28 cellular contexts compared by ENCODE assay signal in the genomic region with DNA sequence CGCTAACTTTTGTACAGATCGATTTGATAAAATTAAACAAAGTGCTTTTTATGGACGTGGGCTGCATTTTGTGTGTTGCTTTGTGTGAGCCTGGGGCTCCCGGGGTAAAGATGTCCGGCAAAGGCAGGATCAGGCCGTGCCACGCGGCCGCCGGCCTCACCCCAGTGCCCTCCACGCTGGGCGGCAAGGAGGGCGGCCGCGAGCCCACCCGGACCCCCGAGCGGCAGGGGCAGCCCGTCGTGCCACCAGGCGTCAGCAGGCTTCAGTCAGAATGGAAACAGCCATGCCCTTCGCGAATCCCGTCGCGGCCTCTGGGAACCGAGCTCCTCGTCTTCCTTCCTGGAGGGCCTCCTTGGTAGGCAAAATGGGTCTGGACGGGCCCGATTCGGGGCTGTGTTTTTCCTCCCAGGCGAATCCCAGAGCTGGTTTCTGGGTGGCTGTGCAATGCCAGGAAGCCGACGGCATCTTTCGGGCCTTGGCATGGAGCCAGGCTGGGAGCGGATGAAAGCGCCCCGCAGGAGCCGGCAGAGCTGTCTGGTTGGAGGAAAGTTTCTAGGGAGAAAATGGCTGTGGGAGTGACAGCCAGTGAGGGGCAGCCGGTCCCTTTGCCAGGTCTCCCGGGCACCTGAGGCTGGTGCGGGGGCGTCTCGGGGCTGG. TPM values are rescaled to one million over a fixed set of nuclear protein-coding genes. Genes with fewer than 3 reads are reported as not detected.
DNase-seq lines count a peak whose midpoint lies in the region; ATAC-seq, FAIRE-seq and TF ChIP-seq lines count a peak whose summit lies in the region.
"Had no signal": no experiment of that assay in that cellular context is flagged by ENCODE, and none has a peak within 500 bp of the region (broad histone marks: within the 10 kb centered on the region; RNA-seq: fewer than 3 reads in every experiment).

No MANE protein-coding gene starts in this region.

- H4K20me1 ChIP-seq in K562 (replicated peaks; ENCODE audit: control insufficient read depth, insufficient read depth, low read length): peaks cover 19% of the 10 kb centered on the region; the same call in 1 of the 2 replicates

- no peak for TF ChIP-seq CTCF in BE2C (IDR thresholded peaks at IDR 0.05; ENCODE audit: low read depth, low read length)
- no peak for TF ChIP-seq CTCF in K562 (IDR thresholded peaks at IDR 0.05 in 2 of 3, conservative IDR thresholded peaks at IDR 0.05 in 1 of 3; ENCODE audit: insufficient read depth in 2 of 3, low read depth in 1 of 3, low read length in 3 of 3)

- no peak overlapping the region for H3K23ac ChIP-seq in neuronal stem cell (ENCODE audit: low read depth, low read length, poor library complexity)

- no peaks in the 10 kb centered on the region for H3K9me3 Mint-ChIP-seq in CD8-positive, alpha-beta memory T cell
- no peaks in the 10 kb centered on the region for H3K9me3 Mint-ChIP-seq in activated CD4-positive, alpha-beta T cell treated with anti-CD3 and anti-CD28 coated beads, Interleukin-2, amount 10 ng/mL, durations not matched to agents 7 days and 5 days
- H3K9me3 Mint-ChIP-seq: activated CD4-positive, alpha-beta memory T cell treated with anti-CD3 and anti-CD28 coated beads, Interleukin-2, amount 10 ng/mL, durations not matched to agents 7 days and 5 days; HFFc6; immature natural killer cell had no signal

- no peak overlapping the region for H3K27ac Mint-ChIP-seq in CD8-positive, alpha-beta memory T cell
- no peak overlapping the region for H3K27ac Mint-ChIP-seq in activated CD4-positive, alpha-beta T cell treated with anti-CD3 and anti-CD28 coated beads, Interleukin-2, amount 10 ng/mL, durations not matched to agents 7 days and 5 days
- H3K27ac Mint-ChIP-seq: activated CD4-positive, alpha-beta memory T cell treated with anti-CD3 and anti-CD28 coated beads, Interleukin-2, amount 10 ng/mL, durations not matched to agents 7 days and 5 days; HFFc6; immature natural killer cell; T-helper 17 cell had no signal

- no peak overlapping the region for H2AFZ ChIP-seq in K562 (ENCODE audit: low read depth, low read length)
- H2AFZ ChIP-seq in neuronal stem cell (ENCODE audit: low read length): no peak overlapping the region
- H2AFZ ChIP-seq: GM23248 had no signal

- no peak for FAIRE-seq in K562 (lab: Jason Lieb, UNC)
- FAIRE-seq: HepG2 had no signal

- H3K4ac ChIP-seq in neuronal stem cell (ENCODE audit: low read length): no peak overlapping the region

- TF ChIP-seq RAD21 in Ishikawa (IDR thresholded peaks at IDR 0.05; ENCODE audit: low read depth) (no peak), K562 (CRISPR knock-in tag; conservative IDR thresholded peaks at IDR 0.05 in 1 of 2, IDR thresholded peaks at IDR 0.05 in 1 of 2) (no peak)

- no peak overlapping the region for H3K14ac ChIP-seq in neuronal stem cell (ENCODE audit: low read length)

- no peaks in the 10 kb centered on the region for H3K4me1 Mint-ChIP-seq in CD8-positive, alpha-beta memory T cell
- H3K4me1 Mint-ChIP-seq in activated CD4-positive, alpha-beta T cell treated with anti-CD3 and anti-CD28 coated beads, Interleukin-2, amount 10 ng/mL, durations not matched to agents 7 days and 5 days: no peaks in the 10 kb centered on the region
- H3K4me1 Mint-ChIP-seq: activated CD4-positive, alpha-beta memory T cell treated with anti-CD3 and anti-CD28 coated beads, Interleukin-2, amount 10 ng/mL, durations not matched to agents 7 days and 5 days had no signal

- peaks cover 0 to 5% of the 10 kb centered on the region in 2 donors for H3K27me3 Mint-ChIP-seq in CD8-positive, alpha-beta memory T cell
- peaks cover 7% of the 10 kb centered on the region for H3K27me3 Mint-ChIP-seq in activated CD4-positive, alpha-beta T cell treated with anti-CD3 and anti-CD28 coated beads, Interleukin-2, amount 10 ng/mL, durations not matched to agents 7 days and 5 days
- H3K27me3 Mint-ChIP-seq: T-helper 17 cell had no signal

- ATAC-seq in K562 (no peak), GM21786 (IDR thresholded peaks at IDR 0.05; ENCODE audit: unreplicated experiment) (no peak)
- ATAC-seq: HepG2, left lung, psoas muscle, T-helper 17 cell had no signal

- H3K9ac ChIP-seq in K562 (ENCODE audit: insufficient read depth in 1 of 2, low read depth in 2 of 2, low read length in 2 of 2) (no peak overlapping the region), neuronal stem cell (ENCODE audit: low read depth, low read length, poor library complexity) (no peak overlapping the region)
- H3K9ac ChIP-seq: BLaER1, GM23248 had no signal

- H4K8ac ChIP-seq in neuronal stem cell (ENCODE audit: low read depth, low read length): no peak overlapping the region

- H3K4me2 ChIP-seq in K562 (ENCODE audit: insufficient read depth, low read length) (no peak overlapping the region), neuronal stem cell (ENCODE audit: insufficient read depth, low read length, poor library complexity, severe bottlenecking) (no peak overlapping the region)

- intact Hi-C loops in K562 (cut with micrococcal nuclease): no loop called here

- no peak overlapping the region for H3K27ac ChIP-seq in K562 (ENCODE audit: extremely low read depth, low read depth, low read length)
- no peak overlapping the region for H3K27ac ChIP-seq in neuronal stem cell (replicated peaks; ENCODE audit: low read length)
- no peak overlapping the region for H3K27ac ChIP-seq in CD8-positive, alpha-beta memory T cell (ENCODE audit: low read depth, low read length)
- H3K27ac ChIP-seq: BLaER1, esophagus muscularis mucosa, GM23248, left lung, neutrophil, psoas muscle, RWPE1, transverse colon had no signal

- peak overlapping the region in 1 of 7 donors; percentile 66 for H3K4me3 Mint-ChIP-seq in CD8-positive, alpha-beta memory T cell
- H3K4me3 Mint-ChIP-seq in activated CD4-positive, alpha-beta T cell treated with anti-CD3 and anti-CD28 coated beads, Interleukin-2, amount 10 ng/mL, durations not matched to agents 7 days and 5 days: no peak overlapping the region
- H3K4me3 Mint-ChIP-seq: activated CD4-positive, alpha-beta memory T cell treated with anti-CD3 and anti-CD28 coated beads, Interleukin-2, amount 10 ng/mL, durations not matched to agents 7 days and 5 days; HFFc6; immature natural killer cell; T-helper 17 cell had no signal

- no peak overlapping the region for H2BK120ac ChIP-seq in neuronal stem cell (ENCODE audit: low read depth, low read length)

- POLR2A ChIA-PET in K562 (lab: Yijun Ruan, JAX): interaction anchor here (0.6 to 0.8 kb wide), 2 partner anchors 9 to 25 kb away, joined by 3 read pairs; no protein-coding TSS in a partner anchor
- POLR2A ChIA-PET in CD8-positive, alpha-beta memory T cell (lab: Charles Lee): no interaction called here
- POLR2A ChIA-PET in activated CD4-positive, alpha-beta T cell treated with anti-CD3 and anti-CD28 coated beads, Interleukin-2, amount 10 ng/mL, durations not matched to agents 7 days and 5 days (lab: Charles Lee): no interaction called here

- no peak for TF ChIP-seq EP300 in Ishikawa (IDR thresholded peaks at IDR 0.05; ENCODE audit: borderline replicate concordance)
- no peak for TF ChIP-seq EP300 in K562 (IDR thresholded peaks at IDR 0.05; ENCODE audit: low read length)

- no peaks in the 10 kb centered on the region for H3K36me3 Mint-ChIP-seq in CD8-positive, alpha-beta memory T cell
- H3K36me3 Mint-ChIP-seq in activated CD4-positive, alpha-beta T cell treated with anti-CD3 and anti-CD28 coated beads, Interleukin-2, amount 10 ng/mL, durations not matched to agents 7 days and 5 days (ENCODE audit: low read depth): no peaks in the 10 kb centered on the region
- H3K36me3 Mint-ChIP-seq: immature natural killer cell had no signal

- no peak overlapping the region for H4K91ac ChIP-seq in neuronal stem cell (ENCODE audit: low read depth, low read length, poor library complexity)

- H3K4me1 ChIP-seq in BE2C (peaks cover 5% of the 10 kb centered on the region; the same call in 1 of the 2 replicates), K562 (replicated peaks in 1 of 2; ENCODE audit: control insufficient read depth in 2 of 2, insufficient read depth in 2 of 2, low read length in 2 of 2) (peaks cover 0 to 67% of the 10 kb centered on the region in 2 experiments; a peak in 2 of 5 replicates), neuronal stem cell (ENCODE audit: control insufficient read depth in 2 of 2, insufficient read depth in 1 of 2, low read depth in 1 of 2, low read length in 2 of 2) (peaks cover 18 to 50% of the 10 kb centered on the region in 2 donors)
- H3K4me1 ChIP-seq in CD8-positive, alpha-beta memory T cell (ENCODE audit: insufficient read depth, low read length): peaks cover 4% of the 10 kb centered on the region

- H2BK5ac ChIP-seq in neuronal stem cell (ENCODE audit: low read length): no peak overlapping the region

- no peaks in the 10 kb centered on the region for H3K36me3 ChIP-seq in BE2C
- no peaks in the 10 kb centered on the region for H3K36me3 ChIP-seq in K562 (ENCODE audit: control insufficient read depth, insufficient read depth, low read length)
- peaks cover 5 to 19% of the 10 kb centered on the region in 2 donors for H3K36me3 ChIP-seq in neuronal stem cell (replicated peaks in 1 of 2; ENCODE audit: control insufficient read depth in 2 of 2, insufficient read depth in 2 of 2, low read length in 2 of 2)
- H3K36me3 ChIP-seq in CD8-positive, alpha-beta memory T cell (ENCODE audit: insufficient read depth, low read length): no peaks in the 10 kb centered on the region
- H3K36me3 ChIP-seq: BLaER1, esophagus muscularis mucosa, left lung, neutrophil, transverse colon had no signal

- in situ Hi-C loops in K562 (cut with MboI): no loop called here

- peaks cover 92% of the 10 kb centered on the region for H3K27me3 ChIP-seq in BE2C
- peaks cover 23 to 92% of the 10 kb centered on the region in 2 experiments; a peak in 4 of 5 replicates for H3K27me3 ChIP-seq in K562 (ENCODE audit: control insufficient read depth in 2 of 2, insufficient read depth in 2 of 2, low read length in 2 of 2)
- peaks cover 7 to 16% (median 10%) of the 10 kb centered on the region in 3 experiments for H3K27me3 ChIP-seq in neuronal stem cell (ENCODE audit: control insufficient read depth in 3 of 3, insufficient read depth in 3 of 3, low read depth in 1 of 3, low read length in 3 of 3)
- no peaks in the 10 kb centered on the region for H3K27me3 ChIP-seq in CD8-positive, alpha-beta memory T cell (ENCODE audit: insufficient read depth, low read length, poor library complexity, severe bottlenecking)

- BruUV-seq in K562 (replicated peaks; lab: Mats Ljungman, UMichigan): no TSS peak

- H2BK12ac ChIP-seq in neuronal stem cell (ENCODE audit: low read length): no peak overlapping the region

- no peak overlapping the region for H3K18ac ChIP-seq in neuronal stem cell (ENCODE audit: low read length)

- CTCF ChIA-PET in K562 (lab: Yijun Ruan, JAX; ENCODE audit: low intra/inter-chr PET ratio): no interaction called here
- CTCF ChIA-PET in CD8-positive, alpha-beta memory T cell (lab: Charles Lee): no interaction called here
- CTCF ChIA-PET in activated CD4-positive, alpha-beta T cell treated with anti-CD3 and anti-CD28 coated beads, Interleukin-2, amount 10 ng/mL, durations not matched to agents 7 days and 5 days (lab: Charles Lee): no interaction called here

- 19% methylated on average over 41 of the region's 44 CpGs for WGBS in K562 (ENCODE audit: insufficient coverage, low coverage, missing lambda C conversion rate)
- WGBS in neuronal stem cell (ENCODE audit: extremely low coverage in 2 of 2, insufficient read length in 2 of 2, insufficient replicate concordance in 1 of 2), 2 donors: no CpG with 5 or more reads among the region's 44 CpGs

- peak overlapping the region; percentile 56 for H2AK5ac ChIP-seq in neuronal stem cell (ENCODE audit: low read depth, low read length)

- H3K4me3 ChIP-seq in BE2C (ENCODE audit: low read depth, low read length) (peak overlapping the region; percentile 11; the same call in 1 of the 2 replicates), K562 (no peak overlapping the region), neuronal stem cell (ENCODE audit: low read length in 2 of 2) (no peak overlapping the region)
- H3K4me3 ChIP-seq in CD8-positive, alpha-beta memory T cell (ENCODE audit: low read length): no peak overlapping the region
- H3K4me3 ChIP-seq: BLaER1, esophagus muscularis mucosa, GM23248, left lung, psoas muscle, transverse colon had no signal

- H3K9me3 ChIP-seq in BE2C: no peaks in the 10 kb centered on the region
- no peaks in the 10 kb centered on the region for H3K9me3 ChIP-seq in K562 (replicated peaks; ENCODE audit: control insufficient read depth, insufficient read depth, low read depth, low read length)
- no peaks in the 10 kb centered on the region for H3K9me3 ChIP-seq in neuronal stem cell (replicated peaks in 1 of 2; ENCODE audit: control insufficient read depth in 2 of 2, insufficient read depth in 1 of 2, low read depth in 1 of 2, low read length in 2 of 2)
- H3K9me3 ChIP-seq in CD8-positive, alpha-beta memory T cell (ENCODE audit: low read length): no peaks in the 10 kb centered on the region
- H3K9me3 ChIP-seq: BLaER1, esophagus muscularis mucosa, left lung, neutrophil, psoas muscle, transverse colon had no signal

- no peak overlapping the region for H2BK15ac ChIP-seq in neuronal stem cell (ENCODE audit: low read length)

- H3K79me2 ChIP-seq in K562 (ENCODE audit: control insufficient read depth, insufficient read depth, low read length): no peaks in the 10 kb centered on the region

- H3K79me1 ChIP-seq in neuronal stem cell (ENCODE audit: low read depth, low read length): peaks cover 6% of the 10 kb centered on the region

- no peak for TF ChIP-seq POLR2A in K562 (conservative IDR thresholded peaks at IDR 0.05)

- no peaks in the 10 kb centered on the region for H3K9me1 ChIP-seq in K562 (ENCODE audit: control insufficient read depth, insufficient read depth, low read length)

- DNase-seq in BE2C (peak; percentile 72), K562 (ENCODE audit: extremely low read depth in 1 of 4, low spot score in 3 of 4) (no peak), neuronal stem cell (ENCODE audit: low spot score) (no peak)
- no peak for DNase-seq in CD8-positive, alpha-beta memory T cell
- no peak for DNase-seq in activated CD4-positive, alpha-beta T cell treated with anti-CD3 and anti-CD28 coated beads, Interleukin-2, amount 10 ng/mL, durations not matched to agents 7 days and 5 days
- DNase-seq: activated CD4-positive, alpha-beta memory T cell treated with anti-CD3 and anti-CD28 coated beads, Interleukin-2, amount 10 ng/mL, durations not matched to agents 7 days and 5 days; activated CD8-positive, alpha-beta memory T cell treated with anti-CD3 and anti-CD28 coated beads, Interleukin-2, amount 50 U/mL, for 48 hours; activated naive CD4-positive, alpha-beta T cell treated with anti-CD3 and anti-CD28 coated beads, Interleukin-2, amount 50 U/mL, for 16 hours; central memory CD4-positive, alpha-beta T cell; foreskin melanocyte; GM23248; HFFc6; immature natural killer cell; left lung; mesendoderm; NCI-H1694 treated with DMSO at 0.1 percent for 48 hours; NCI-H446; psoas muscle; stimulated activated naive CD4-positive, alpha-beta T cell treated with Interleukin-2 at 50 U/mL for 16 hours; T-helper 17 cell; transverse colon had no signal

RNA-seq across cellular contexts. Expression of gene SOX8, which starts 5.5 kb away (rescaled TPM):
- not detected for polyA plus RNA-seq in BE2C (2012; ENCODE audit: insufficient read depth, insufficient read length, low read depth)
- total RNA-seq in K562 (2011; cell fraction: chromatin; rRNA removed; ENCODE audit: low replicate concordance): 0.40 and 1.9 TPM in 2 replicates
- 0.66 and 1.3 TPM in 2 replicates for total RNA-seq in K562 (2011; cell fraction: nucleolus; rRNA removed)
- 0.37 and 0.38 TPM in 2 replicates for total RNA-seq in K562 (2011; cell fraction: nucleoplasm; rRNA removed)
- total RNA-seq in K562 (2014; rRNA removed) (not detected in 2 replicates), K562 (2014; rRNA removed; fragmentation: Illumina TruSeq; extraction: Trizol) (not detected in 2 replicates), K562 (2015; rRNA removed; fragmentation: Illumina TruSeq; extraction: Trizol) (not detected in 2 replicates), K562 (2021) (0.07 TPM in 2 replicates)
- polyA plus RNA-seq in K562 (2011; rRNA removed) (0.09 and 0.15 TPM in 2 replicates), K562 (2014; fragmentation: Illumina TruSeq; extraction: Trizol) (0.04 TPM in 1 of 2 replicates, not detected in the other), K562 (2014; fragmentation: Nextera tagmentation; extraction: Ambion mirVana) (not detected), K562 (2014; rRNA removed) (0.11 and 0.15 TPM in 2 replicates)
- 0.15 and 0.40 TPM in 2 replicates for polyA plus RNA-seq in K562 (2011; cell fraction: cytosol; rRNA removed)
- 0.79 and 1.9 TPM in 2 replicates for polyA plus RNA-seq in K562 (2011; cell fraction: nucleus; rRNA removed)
- polyA plus RNA-seq in K562 (2012): 0.04 TPM in 2 replicates
- 0.06 TPM in 1 of 2 replicates, not detected in the other for polyA minus RNA-seq in K562 (2011; rRNA and poly(A)+ RNA removed)
- not detected in 2 replicates for polyA minus RNA-seq in K562 (2011; cell fraction: cytosol; rRNA and poly(A)+ RNA removed)
- 0.22 and 0.40 TPM in 2 replicates for polyA minus RNA-seq in K562 (2011; cell fraction: nucleus; rRNA and poly(A)+ RNA removed)
- polyA plus RNA-seq in neuronal stem cell (2013, experiment 1 of 2): 5.1 TPM
- polyA plus RNA-seq in neuronal stem cell (2013, experiment 2 of 2): 5.2 TPM
- under 1 TPM; 0.39 to 0.62 TPM for total RNA-seq in CD8-positive, alpha-beta memory T cell
- polyA plus RNA-seq in CD8-positive, alpha-beta memory T cell: 0.39 TPM
- under 1 TPM; 0.25 to 0.27 TPM for total RNA-seq in activated CD4-positive, alpha-beta T cell treated with anti-CD3 and anti-CD28 coated beads, Interleukin-2, amount 10 ng/mL, durations not matched to agents 7 days and 5 days

RNA-seq across cellular contexts. Expression of gene LMF1, which starts 16.3 kb away (rescaled TPM):
- 4.3 TPM for polyA plus RNA-seq in BE2C (2012; ENCODE audit: insufficient read depth, insufficient read length, low read depth)
- 10.7 and 19.1 TPM in 2 replicates for total RNA-seq in K562 (2011; cell fraction: chromatin; rRNA removed; ENCODE audit: low replicate concordance)
- 10.8 and 12.0 TPM in 2 replicates for total RNA-seq in K562 (2011; cell fraction: nucleolus; rRNA removed)
- 11.5 and 12.0 TPM in 2 replicates for total RNA-seq in K562 (2011; cell fraction: nucleoplasm; rRNA removed)
- total RNA-seq in K562 (2014; rRNA removed) (0.64 and 0.86 TPM in 2 replicates), K562 (2014; rRNA removed; fragmentation: Illumina TruSeq; extraction: Trizol) (0.26 and 0.44 TPM in 2 replicates), K562 (2015; rRNA removed; fragmentation: Illumina TruSeq; extraction: Trizol) (0.41 and 0.47 TPM in 2 replicates), K562 (2021) (1.5 and 2.3 TPM in 2 replicates)
- polyA plus RNA-seq in K562 (2011; rRNA removed) (1.0 and 1.5 TPM in 2 replicates), K562 (2014; fragmentation: Illumina TruSeq; extraction: Trizol) (1.1 TPM in 1 of 2 replicates, not detected in the other), K562 (2014; fragmentation: Nextera tagmentation; extraction: Ambion mirVana) (under 1 TPM; 0.11 TPM), K562 (2014; rRNA removed) (0.98 and 1.6 TPM in 2 replicates)
- polyA plus RNA-seq in K562 (2011; cell fraction: cytosol; rRNA removed): 1.7 and 3.2 TPM in 2 replicates
- 6.1 and 9.0 TPM in 2 replicates for polyA plus RNA-seq in K562 (2011; cell fraction: nucleus; rRNA removed)
- polyA plus RNA-seq in K562 (2012): 1.1 and 4.6 TPM in 2 replicates
- polyA minus RNA-seq in K562 (2011; rRNA and poly(A)+ RNA removed): 3.7 and 4.0 TPM in 2 replicates
- 3.2 and 3.4 TPM in 2 replicates for polyA minus RNA-seq in K562 (2011; cell fraction: cytosol; rRNA and poly(A)+ RNA removed)
- polyA minus RNA-seq in K562 (2011; cell fraction: nucleus; rRNA and poly(A)+ RNA removed): 5.8 and 7.9 TPM in 2 replicates
- 6.9 TPM for polyA plus RNA-seq in neuronal stem cell (2013, experiment 1 of 2)
- 6.7 TPM for polyA plus RNA-seq in neuronal stem cell (2013, experiment 2 of 2)
- total RNA-seq in CD8-positive, alpha-beta memory T cell: 10 to 100 TPM; 11.7 to 14.0 TPM
- 15.8 TPM for polyA plus RNA-seq in CD8-positive, alpha-beta memory T cell
- total RNA-seq in activated CD4-positive, alpha-beta T cell treated with anti-CD3 and anti-CD28 coated beads, Interleukin-2, amount 10 ng/mL, durations not matched to agents 7 days and 5 days: 10 to 100 TPM; 20.5 to 23.0 TPM
